ENCODE assay signal across 1 cellular context in genomic region chr1:229342902-229343587, GRCh38.
TF ChIP-seq lines count a peak whose summit lies in the region.

Gene CCSAP, minus strand, starts transcription at chr1:229343047. Its CDS starts 582 bp downstream, at chr1:229342465.

TF ChIP-seq in K562, 482 proteins besides CTCF, POLR2A, EP300 and RAD21 (continued from another document and continues in another):
- TF ChIP-seq, protein P1, sequence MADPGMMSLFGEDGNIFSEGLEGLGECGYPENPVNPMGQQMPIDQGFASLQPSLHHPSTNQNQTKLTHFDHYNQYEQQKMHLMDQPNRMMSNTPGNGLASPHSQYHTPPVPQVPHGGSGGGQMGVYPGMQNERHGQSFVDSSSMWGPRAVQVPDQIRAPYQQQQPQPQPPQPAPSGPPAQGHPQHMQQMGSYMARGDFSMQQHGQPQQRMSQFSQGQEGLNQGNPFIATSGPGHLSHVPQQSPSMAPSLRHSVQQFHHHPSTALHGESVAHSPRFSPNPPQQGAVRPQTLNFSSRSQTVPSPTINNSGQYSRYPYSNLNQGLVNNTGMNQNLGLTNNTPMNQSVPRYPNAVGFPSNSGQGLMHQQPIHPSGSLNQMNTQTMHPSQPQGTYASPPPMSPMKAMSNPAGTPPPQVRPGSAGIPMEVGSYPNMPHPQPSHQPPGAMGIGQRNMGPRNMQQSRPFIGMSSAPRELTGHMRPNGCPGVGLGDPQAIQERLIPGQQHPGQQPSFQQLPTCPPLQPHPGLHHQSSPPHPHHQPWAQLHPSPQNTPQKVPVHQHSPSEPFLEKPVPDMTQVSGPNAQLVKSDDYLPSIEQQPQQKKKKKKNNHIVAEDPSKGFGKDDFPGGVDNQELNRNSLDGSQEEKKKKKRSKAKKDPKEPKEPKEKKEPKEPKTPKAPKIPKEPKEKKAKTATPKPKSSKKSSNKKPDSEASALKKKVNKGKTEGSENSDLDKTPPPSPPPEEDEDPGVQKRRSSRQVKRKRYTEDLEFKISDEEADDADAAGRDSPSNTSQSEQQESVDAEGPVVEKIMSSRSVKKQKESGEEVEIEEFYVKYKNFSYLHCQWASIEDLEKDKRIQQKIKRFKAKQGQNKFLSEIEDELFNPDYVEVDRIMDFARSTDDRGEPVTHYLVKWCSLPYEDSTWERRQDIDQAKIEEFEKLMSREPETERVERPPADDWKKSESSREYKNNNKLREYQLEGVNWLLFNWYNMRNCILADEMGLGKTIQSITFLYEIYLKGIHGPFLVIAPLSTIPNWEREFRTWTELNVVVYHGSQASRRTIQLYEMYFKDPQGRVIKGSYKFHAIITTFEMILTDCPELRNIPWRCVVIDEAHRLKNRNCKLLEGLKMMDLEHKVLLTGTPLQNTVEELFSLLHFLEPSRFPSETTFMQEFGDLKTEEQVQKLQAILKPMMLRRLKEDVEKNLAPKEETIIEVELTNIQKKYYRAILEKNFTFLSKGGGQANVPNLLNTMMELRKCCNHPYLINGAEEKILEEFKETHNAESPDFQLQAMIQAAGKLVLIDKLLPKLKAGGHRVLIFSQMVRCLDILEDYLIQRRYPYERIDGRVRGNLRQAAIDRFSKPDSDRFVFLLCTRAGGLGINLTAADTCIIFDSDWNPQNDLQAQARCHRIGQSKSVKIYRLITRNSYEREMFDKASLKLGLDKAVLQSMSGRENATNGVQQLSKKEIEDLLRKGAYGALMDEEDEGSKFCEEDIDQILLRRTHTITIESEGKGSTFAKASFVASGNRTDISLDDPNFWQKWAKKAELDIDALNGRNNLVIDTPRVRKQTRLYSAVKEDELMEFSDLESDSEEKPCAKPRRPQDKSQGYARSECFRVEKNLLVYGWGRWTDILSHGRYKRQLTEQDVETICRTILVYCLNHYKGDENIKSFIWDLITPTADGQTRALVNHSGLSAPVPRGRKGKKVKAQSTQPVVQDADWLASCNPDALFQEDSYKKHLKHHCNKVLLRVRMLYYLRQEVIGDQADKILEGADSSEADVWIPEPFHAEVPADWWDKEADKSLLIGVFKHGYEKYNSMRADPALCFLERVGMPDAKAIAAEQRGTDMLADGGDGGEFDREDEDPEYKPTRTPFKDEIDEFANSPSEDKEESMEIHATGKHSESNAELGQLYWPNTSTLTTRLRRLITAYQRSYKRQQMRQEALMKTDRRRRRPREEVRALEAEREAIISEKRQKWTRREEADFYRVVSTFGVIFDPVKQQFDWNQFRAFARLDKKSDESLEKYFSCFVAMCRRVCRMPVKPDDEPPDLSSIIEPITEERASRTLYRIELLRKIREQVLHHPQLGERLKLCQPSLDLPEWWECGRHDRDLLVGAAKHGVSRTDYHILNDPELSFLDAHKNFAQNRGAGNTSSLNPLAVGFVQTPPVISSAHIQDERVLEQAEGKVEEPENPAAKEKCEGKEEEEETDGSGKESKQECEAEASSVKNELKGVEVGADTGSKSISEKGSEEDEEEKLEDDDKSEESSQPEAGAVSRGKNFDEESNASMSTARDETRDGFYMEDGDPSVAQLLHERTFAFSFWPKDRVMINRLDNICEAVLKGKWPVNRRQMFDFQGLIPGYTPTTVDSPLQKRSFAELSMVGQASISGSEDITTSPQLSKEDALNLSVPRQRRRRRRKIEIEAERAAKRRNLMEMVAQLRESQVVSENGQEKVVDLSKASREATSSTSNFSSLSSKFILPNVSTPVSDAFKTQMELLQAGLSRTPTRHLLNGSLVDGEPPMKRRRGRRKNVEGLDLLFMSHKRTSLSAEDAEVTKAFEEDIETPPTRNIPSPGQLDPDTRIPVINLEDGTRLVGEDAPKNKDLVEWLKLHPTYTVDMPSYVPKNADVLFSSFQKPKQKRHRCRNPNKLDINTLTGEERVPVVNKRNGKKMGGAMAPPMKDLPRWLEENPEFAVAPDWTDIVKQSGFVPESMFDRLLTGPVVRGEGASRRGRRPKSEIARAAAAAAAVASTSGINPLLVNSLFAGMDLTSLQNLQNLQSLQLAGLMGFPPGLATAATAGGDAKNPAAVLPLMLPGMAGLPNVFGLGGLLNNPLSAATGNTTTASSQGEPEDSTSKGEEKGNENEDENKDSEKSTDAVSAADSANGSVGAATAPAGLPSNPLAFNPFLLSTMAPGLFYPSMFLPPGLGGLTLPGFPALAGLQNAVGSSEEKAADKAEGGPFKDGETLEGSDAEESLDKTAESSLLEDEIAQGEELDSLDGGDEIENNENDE (IDR thresholded peaks at IDR 0.05; ENCODE audit: low read depth, low read length) = no peak
- TF ChIP-seq TEAD4 (IDR thresholded peaks at IDR 0.05; ENCODE audit: low read length) (no peak), TEAD4 (CRISPR knock-in tag; IDR thresholded peaks at IDR 0.05; ENCODE audit: borderline replicate concordance) (no peak), ZBED1 (IDR thresholded peaks at IDR 0.05) (no peak; the same call in 1 of the 2 replicates), ETS2 (tag; IDR thresholded peaks at IDR 0.05; ENCODE audit: borderline replicate concordance, poor library complexity, severe bottlenecking) (peak; percentile 45), TCF15 (CRISPR knock-in tag; IDR thresholded peaks at IDR 0.05) (no peak), ATF3 (IDR thresholded peaks at IDR 0.05) (no peak), ATF3 (CRISPR knock-in tag; conservative IDR thresholded peaks at IDR 0.05) (no peak), ZNF277 (CRISPR knock-in tag; IDR thresholded peaks at IDR 0.05; ENCODE audit: borderline replicate concordance) (no peak), SNAPC5 (CRISPR knock-in tag; IDR thresholded peaks at IDR 0.05) (no peak), TAF9B (IDR thresholded peaks at IDR 0.05; ENCODE audit: partially characterized antibody) (no peak), E2F5 (CRISPR knock-in tag; IDR thresholded peaks at IDR 0.05) (no peak), ZC3H11A (IDR thresholded peaks at IDR 0.05; ENCODE audit: low read depth, low read length) (no peak), HMBOX1 (IDR thresholded peaks at IDR 0.05) (no peak), SNIP1 (IDR thresholded peaks at IDR 0.05; ENCODE audit: low read depth) (0 out of 2 replicates have a peak, but pooled peaks have one; percentile 40), ZKSCAN8 (CRISPR knock-in tag; IDR thresholded peaks at IDR 0.05) (no peak), YY1 (IDR thresholded peaks at IDR 0.05; ENCODE audit: borderline replicate concordance in 1 of 3, control insufficient read depth in 1 of 3, extremely low read depth in 1 of 3, insufficient read depth in 3 of 3, insufficient read length in 1 of 3, insufficient replicate concordance in 2 of 3, low read depth in 1 of 3, low read length in 2 of 3) (peak; percentile 23 to 91 (median 83)), ZNF518B (CRISPR knock-in tag; IDR thresholded peaks at IDR 0.05) (no peak), HEY1 (CRISPR knock-in tag; IDR thresholded peaks at IDR 0.05; ENCODE audit: borderline replicate concordance) (no peak), MIER1 (IDR thresholded peaks at IDR 0.05; ENCODE audit: low read depth) (no peak), ZNF23 (CRISPR knock-in tag; IDR thresholded peaks at IDR 0.05) (no peak), CBFA2T3 (IDR thresholded peaks at IDR 0.05) (no peak), XRCC3 (IDR thresholded peaks at IDR 0.05) (no peak), TAF7 (tag; IDR thresholded peaks at IDR 0.05) (no peak), XRCC4 (IDR thresholded peaks at IDR 0.05; ENCODE audit: extremely low read depth, insufficient read depth, insufficient read length) (no peak), HDAC2 (IDR thresholded peaks at IDR 0.05) (no peak), HNRNPH1 (optimal IDR thresholded peaks at IDR 0.05; ENCODE audit: low read depth, low read length) (no peak), ZNF140 (CRISPR knock-in tag; IDR thresholded peaks at IDR 0.05) (no peak), BHLHE40 (IDR thresholded peaks at IDR 0.05; ENCODE audit: low read length) (0 out of 2 replicates have a peak, but pooled peaks have one; percentile 39), CREBBP (IDR thresholded peaks at IDR 0.05; ENCODE audit: low read depth, low read length) (no peak), BRCA1 (IDR thresholded peaks at IDR 0.05) (no peak), BRCA1 (CRISPR knock-in tag; IDR thresholded peaks at IDR 0.05) (no peak)
- TF ChIP-seq, protein P2, sequence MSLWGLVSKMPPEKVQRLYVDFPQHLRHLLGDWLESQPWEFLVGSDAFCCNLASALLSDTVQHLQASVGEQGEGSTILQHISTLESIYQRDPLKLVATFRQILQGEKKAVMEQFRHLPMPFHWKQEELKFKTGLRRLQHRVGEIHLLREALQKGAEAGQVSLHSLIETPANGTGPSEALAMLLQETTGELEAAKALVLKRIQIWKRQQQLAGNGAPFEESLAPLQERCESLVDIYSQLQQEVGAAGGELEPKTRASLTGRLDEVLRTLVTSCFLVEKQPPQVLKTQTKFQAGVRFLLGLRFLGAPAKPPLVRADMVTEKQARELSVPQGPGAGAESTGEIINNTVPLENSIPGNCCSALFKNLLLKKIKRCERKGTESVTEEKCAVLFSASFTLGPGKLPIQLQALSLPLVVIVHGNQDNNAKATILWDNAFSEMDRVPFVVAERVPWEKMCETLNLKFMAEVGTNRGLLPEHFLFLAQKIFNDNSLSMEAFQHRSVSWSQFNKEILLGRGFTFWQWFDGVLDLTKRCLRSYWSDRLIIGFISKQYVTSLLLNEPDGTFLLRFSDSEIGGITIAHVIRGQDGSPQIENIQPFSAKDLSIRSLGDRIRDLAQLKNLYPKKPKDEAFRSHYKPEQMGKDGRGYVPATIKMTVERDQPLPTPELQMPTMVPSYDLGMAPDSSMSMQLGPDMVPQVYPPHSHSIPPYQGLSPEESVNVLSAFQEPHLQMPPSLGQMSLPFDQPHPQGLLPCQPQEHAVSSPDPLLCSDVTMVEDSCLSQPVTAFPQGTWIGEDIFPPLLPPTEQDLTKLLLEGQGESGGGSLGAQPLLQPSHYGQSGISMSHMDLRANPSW (CRISPR knock-in tag; IDR thresholded peaks at IDR 0.05) = 0 out of 2 replicates have a peak, but pooled peaks have one; percentile 56
- TF ChIP-seq, protein P3, sequence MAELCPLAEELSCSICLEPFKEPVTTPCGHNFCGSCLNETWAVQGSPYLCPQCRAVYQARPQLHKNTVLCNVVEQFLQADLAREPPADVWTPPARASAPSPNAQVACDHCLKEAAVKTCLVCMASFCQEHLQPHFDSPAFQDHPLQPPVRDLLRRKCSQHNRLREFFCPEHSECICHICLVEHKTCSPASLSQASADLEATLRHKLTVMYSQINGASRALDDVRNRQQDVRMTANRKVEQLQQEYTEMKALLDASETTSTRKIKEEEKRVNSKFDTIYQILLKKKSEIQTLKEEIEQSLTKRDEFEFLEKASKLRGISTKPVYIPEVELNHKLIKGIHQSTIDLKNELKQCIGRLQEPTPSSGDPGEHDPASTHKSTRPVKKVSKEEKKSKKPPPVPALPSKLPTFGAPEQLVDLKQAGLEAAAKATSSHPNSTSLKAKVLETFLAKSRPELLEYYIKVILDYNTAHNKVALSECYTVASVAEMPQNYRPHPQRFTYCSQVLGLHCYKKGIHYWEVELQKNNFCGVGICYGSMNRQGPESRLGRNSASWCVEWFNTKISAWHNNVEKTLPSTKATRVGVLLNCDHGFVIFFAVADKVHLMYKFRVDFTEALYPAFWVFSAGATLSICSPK (IDR thresholded peaks at IDR 0.05; ENCODE audit: borderline replicate concordance) = no peak
